In the genomic region with DNA sequence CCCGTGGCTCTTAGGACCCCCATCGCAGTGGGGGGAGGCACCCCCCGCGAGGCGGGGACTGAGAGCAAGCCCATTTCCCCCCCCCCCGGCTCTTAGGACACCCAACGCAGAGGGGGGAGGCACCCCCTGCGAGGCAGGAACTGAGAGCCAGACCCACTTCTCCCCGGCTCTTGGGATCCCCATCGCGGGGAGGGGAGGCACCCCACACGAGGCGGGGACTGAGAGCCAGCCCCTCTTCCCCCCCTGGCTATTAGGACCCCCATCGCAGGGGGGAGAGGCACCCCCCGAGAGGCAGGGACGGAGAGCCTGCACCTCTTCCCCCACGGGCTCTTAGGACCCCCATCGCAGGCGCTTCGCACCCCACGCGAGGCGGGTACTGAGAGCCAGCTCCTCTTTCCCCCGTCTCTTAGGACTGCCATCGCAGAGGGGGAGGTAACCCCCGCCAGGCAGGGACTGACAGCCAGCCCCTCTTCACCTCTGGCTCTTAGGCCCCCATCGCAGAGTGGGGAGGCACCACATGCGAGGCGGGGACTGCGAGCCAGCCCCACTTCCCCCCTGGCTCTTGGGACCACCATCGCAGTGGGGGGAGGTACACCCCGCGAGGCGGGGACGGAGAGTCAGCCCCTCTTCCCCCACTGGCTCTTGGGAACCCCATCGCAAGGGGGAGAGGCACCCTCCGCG, we compare ENCODE assay signal across 1 cellular context.
TF ChIP-seq lines count a peak whose summit lies in the region.

No MANE protein-coding gene starts in this region.

TF ChIP-seq in WTC11, 78 proteins besides CTCF, POLR2A, EP300 and RAD21 (continued from another document):
- TF ChIP-seq, protein P1, sequence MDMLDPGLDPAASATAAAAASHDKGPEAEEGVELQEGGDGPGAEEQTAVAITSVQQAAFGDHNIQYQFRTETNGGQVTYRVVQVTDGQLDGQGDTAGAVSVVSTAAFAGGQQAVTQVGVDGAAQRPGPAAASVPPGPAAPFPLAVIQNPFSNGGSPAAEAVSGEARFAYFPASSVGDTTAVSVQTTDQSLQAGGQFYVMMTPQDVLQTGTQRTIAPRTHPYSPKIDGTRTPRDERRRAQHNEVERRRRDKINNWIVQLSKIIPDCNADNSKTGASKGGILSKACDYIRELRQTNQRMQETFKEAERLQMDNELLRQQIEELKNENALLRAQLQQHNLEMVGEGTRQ (CRISPR knock-in tag; IDR thresholded peaks at IDR 0.05): no peak
- TF ChIP-seq, protein P2, sequence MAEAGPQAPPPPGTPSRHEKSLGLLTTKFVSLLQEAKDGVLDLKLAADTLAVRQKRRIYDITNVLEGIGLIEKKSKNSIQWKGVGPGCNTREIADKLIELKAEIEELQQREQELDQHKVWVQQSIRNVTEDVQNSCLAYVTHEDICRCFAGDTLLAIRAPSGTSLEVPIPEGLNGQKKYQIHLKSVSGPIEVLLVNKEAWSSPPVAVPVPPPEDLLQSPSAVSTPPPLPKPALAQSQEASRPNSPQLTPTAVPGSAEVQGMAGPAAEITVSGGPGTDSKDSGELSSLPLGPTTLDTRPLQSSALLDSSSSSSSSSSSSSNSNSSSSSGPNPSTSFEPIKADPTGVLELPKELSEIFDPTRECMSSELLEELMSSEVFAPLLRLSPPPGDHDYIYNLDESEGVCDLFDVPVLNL (CRISPR knock-in tag; IDR thresholded peaks at IDR 0.05; ENCODE audit: borderline replicate concordance, low read depth): no peak
- no peak for TF ChIP-seq IRF2 (CRISPR knock-in tag; IDR thresholded peaks at IDR 0.05; ENCODE audit: borderline replicate concordance, low read depth)
- TF ChIP-seq, protein P3, sequence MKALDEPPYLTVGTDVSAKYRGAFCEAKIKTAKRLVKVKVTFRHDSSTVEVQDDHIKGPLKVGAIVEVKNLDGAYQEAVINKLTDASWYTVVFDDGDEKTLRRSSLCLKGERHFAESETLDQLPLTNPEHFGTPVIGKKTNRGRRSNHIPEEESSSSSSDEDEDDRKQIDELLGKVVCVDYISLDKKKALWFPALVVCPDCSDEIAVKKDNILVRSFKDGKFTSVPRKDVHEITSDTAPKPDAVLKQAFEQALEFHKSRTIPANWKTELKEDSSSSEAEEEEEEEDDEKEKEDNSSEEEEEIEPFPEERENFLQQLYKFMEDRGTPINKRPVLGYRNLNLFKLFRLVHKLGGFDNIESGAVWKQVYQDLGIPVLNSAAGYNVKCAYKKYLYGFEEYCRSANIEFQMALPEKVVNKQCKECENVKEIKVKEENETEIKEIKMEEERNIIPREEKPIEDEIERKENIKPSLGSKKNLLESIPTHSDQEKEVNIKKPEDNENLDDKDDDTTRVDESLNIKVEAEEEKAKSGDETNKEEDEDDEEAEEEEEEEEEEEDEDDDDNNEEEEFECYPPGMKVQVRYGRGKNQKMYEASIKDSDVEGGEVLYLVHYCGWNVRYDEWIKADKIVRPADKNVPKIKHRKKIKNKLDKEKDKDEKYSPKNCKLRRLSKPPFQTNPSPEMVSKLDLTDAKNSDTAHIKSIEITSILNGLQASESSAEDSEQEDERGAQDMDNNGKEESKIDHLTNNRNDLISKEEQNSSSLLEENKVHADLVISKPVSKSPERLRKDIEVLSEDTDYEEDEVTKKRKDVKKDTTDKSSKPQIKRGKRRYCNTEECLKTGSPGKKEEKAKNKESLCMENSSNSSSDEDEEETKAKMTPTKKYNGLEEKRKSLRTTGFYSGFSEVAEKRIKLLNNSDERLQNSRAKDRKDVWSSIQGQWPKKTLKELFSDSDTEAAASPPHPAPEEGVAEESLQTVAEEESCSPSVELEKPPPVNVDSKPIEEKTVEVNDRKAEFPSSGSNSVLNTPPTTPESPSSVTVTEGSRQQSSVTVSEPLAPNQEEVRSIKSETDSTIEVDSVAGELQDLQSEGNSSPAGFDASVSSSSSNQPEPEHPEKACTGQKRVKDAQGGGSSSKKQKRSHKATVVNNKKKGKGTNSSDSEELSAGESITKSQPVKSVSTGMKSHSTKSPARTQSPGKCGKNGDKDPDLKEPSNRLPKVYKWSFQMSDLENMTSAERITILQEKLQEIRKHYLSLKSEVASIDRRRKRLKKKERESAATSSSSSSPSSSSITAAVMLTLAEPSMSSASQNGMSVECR (CRISPR knock-in tag; IDR thresholded peaks at IDR 0.05; ENCODE audit: borderline replicate concordance): no peak
- TF ChIP-seq, protein P4, sequence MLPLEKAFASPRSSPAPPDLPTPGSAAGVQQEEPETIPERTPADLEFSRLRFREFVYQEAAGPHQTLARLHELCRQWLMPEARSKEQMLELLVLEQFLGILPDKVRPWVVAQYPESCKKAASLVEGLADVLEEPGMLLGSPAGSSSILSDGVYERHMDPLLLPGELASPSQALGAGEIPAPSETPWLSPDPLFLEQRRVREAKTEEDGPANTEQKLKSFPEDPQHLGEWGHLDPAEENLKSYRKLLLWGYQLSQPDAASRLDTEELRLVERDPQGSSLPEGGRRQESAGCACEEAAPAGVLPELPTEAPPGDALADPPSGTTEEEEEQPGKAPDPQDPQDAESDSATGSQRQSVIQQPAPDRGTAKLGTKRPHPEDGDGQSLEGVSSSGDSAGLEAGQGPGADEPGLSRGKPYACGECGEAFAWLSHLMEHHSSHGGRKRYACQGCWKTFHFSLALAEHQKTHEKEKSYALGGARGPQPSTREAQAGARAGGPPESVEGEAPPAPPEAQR (CRISPR knock-in tag; IDR thresholded peaks at IDR 0.05): no peak
- no peak for TF ChIP-seq CREB1 (CRISPR knock-in tag; IDR thresholded peaks at IDR 0.05)
- TF ChIP-seq MXD4 (CRISPR knock-in tag; IDR thresholded peaks at IDR 0.05; ENCODE audit: borderline replicate concordance): no peak
- TF ChIP-seq, protein P5, sequence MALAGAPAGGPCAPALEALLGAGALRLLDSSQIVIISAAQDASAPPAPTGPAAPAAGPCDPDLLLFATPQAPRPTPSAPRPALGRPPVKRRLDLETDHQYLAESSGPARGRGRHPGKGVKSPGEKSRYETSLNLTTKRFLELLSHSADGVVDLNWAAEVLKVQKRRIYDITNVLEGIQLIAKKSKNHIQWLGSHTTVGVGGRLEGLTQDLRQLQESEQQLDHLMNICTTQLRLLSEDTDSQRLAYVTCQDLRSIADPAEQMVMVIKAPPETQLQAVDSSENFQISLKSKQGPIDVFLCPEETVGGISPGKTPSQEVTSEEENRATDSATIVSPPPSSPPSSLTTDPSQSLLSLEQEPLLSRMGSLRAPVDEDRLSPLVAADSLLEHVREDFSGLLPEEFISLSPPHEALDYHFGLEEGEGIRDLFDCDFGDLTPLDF (CRISPR knock-in tag; IDR thresholded peaks at IDR 0.05): no peak
- no peak for TF ChIP-seq OVOL2 (CRISPR knock-in tag; IDR thresholded peaks at IDR 0.05; ENCODE audit: borderline replicate concordance)
- no peak for TF ChIP-seq NR1H2 (CRISPR knock-in tag; IDR thresholded peaks at IDR 0.05)
- no peak for TF ChIP-seq ZNF263 (CRISPR knock-in tag; IDR thresholded peaks at IDR 0.05; ENCODE audit: low read depth)
- TF ChIP-seq, protein P6, sequence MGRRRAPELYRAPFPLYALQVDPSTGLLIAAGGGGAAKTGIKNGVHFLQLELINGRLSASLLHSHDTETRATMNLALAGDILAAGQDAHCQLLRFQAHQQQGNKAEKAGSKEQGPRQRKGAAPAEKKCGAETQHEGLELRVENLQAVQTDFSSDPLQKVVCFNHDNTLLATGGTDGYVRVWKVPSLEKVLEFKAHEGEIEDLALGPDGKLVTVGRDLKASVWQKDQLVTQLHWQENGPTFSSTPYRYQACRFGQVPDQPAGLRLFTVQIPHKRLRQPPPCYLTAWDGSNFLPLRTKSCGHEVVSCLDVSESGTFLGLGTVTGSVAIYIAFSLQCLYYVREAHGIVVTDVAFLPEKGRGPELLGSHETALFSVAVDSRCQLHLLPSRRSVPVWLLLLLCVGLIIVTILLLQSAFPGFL (CRISPR knock-in tag; IDR thresholded peaks at IDR 0.05; ENCODE audit: borderline replicate concordance): no peak
